11 cellular contexts compared by ENCODE assay signal in genomic region chr2:42928161-42928691, GRCh38.
DNase-seq lines count a peak whose midpoint lies in the region; ATAC-seq and TF ChIP-seq lines count a peak whose summit lies in the region.
"Had no signal": no experiment of that assay in that cellular context is flagged by ENCODE, and none has a peak within 500 bp of the region (broad histone marks: within the 10 kb centered on the region; RNA-seq: fewer than 3 reads in every experiment).

No MANE protein-coding gene starts in this region.

- no peak for TF ChIP-seq POLR2A in GM18505 (IDR thresholded peaks at IDR 0.05; ENCODE audit: borderline replicate concordance, extremely low read depth, insufficient read depth, insufficient read length)

- no peak for ATAC-seq in GM18505 (IDR thresholded peaks at IDR 0.05; ENCODE audit: unreplicated experiment)
- no peak for ATAC-seq in GM19467 (IDR thresholded peaks at IDR 0.05; ENCODE audit: unreplicated experiment)

- peak overlapping the region; percentile 76 for H3K27ac Mint-ChIP-seq in Caco-2 (ENCODE audit: unreplicated experiment)
- peak overlapping the region; percentile 97 for H3K27ac Mint-ChIP-seq in glutamatergic neuron (ENCODE audit: unreplicated experiment)
- peak overlapping the region; percentile 96 for H3K27ac Mint-ChIP-seq in progenitor cell of endocrine pancreas
- no peak overlapping the region for H3K27ac Mint-ChIP-seq in activated naive CD8-positive, alpha-beta T cell treated with anti-CD3 and anti-CD28 coated beads for 36 hours
- H3K27ac Mint-ChIP-seq: B cell, naive B cell had no signal

- peaks cover 73% of the 10 kb centered on the region for H3K4me1 ChIP-seq in Caco-2

- no peaks in the 10 kb centered on the region for H3K36me3 ChIP-seq in Caco-2 (ENCODE audit: control insufficient read depth, insufficient read depth, low read length)
- no peaks in the 10 kb centered on the region for H3K36me3 ChIP-seq in H7 (replicated peaks; ENCODE audit: control insufficient read depth, insufficient read depth, low read length)

- H3K27me3 Mint-ChIP-seq in Caco-2 (ENCODE audit: insufficient read depth, unreplicated experiment) (no peaks in the 10 kb centered on the region), glutamatergic neuron (ENCODE audit: unreplicated experiment) (peaks cover 9% of the 10 kb centered on the region), progenitor cell of endocrine pancreas (no peaks in the 10 kb centered on the region)
- H3K27me3 Mint-ChIP-seq in activated naive CD8-positive, alpha-beta T cell treated with anti-CD3 and anti-CD28 coated beads for 36 hours: no peaks in the 10 kb centered on the region

- H3K9me3 Mint-ChIP-seq in Caco-2 (ENCODE audit: unreplicated experiment) (no peaks in the 10 kb centered on the region), glutamatergic neuron (ENCODE audit: unreplicated experiment) (peaks cover 12% of the 10 kb centered on the region), progenitor cell of endocrine pancreas (ENCODE audit: low read depth) (no peaks in the 10 kb centered on the region)
- no peaks in the 10 kb centered on the region for H3K9me3 Mint-ChIP-seq in activated naive CD8-positive, alpha-beta T cell treated with anti-CD3 and anti-CD28 coated beads for 36 hours
- H3K9me3 Mint-ChIP-seq: naive B cell had no signal

- H3K9me3 ChIP-seq in Caco-2: no peaks in the 10 kb centered on the region

- peak overlapping the region; percentile 18 for H3K4me3 Mint-ChIP-seq in Caco-2 (ENCODE audit: unreplicated experiment)
- peak overlapping the region; percentile 49 for H3K4me3 Mint-ChIP-seq in glutamatergic neuron (ENCODE audit: unreplicated experiment)
- H3K4me3 Mint-ChIP-seq in progenitor cell of endocrine pancreas (ENCODE audit: low read depth): peak overlapping the region; percentile 28
- no peak overlapping the region for H3K4me3 Mint-ChIP-seq in activated naive CD8-positive, alpha-beta T cell treated with anti-CD3 and anti-CD28 coated beads for 36 hours
- H3K4me3 Mint-ChIP-seq: B cell, naive B cell had no signal

- CTCF ChIA-PET in Caco-2 (lab: Charles Lee): interaction anchor here (0.7 to 1.7 kb wide), 3 partner anchors 68 to 353 kb away, joined by 3 to 7 read pairs (median 4); no protein-coding TSS in a partner anchor

- no peak overlapping the region for H3K4me3 ChIP-seq in Caco-2 (ENCODE audit: low read depth, low read length)
- H3K4me3 ChIP-seq in H7 (ENCODE audit: insufficient read depth, low read depth, low read length): no peak overlapping the region

- POLR2A ChIA-PET in Caco-2 (lab: Charles Lee): interaction anchor here (0.7 kb wide), 1 partner anchor 51 kb away, joined by 4 read pairs; no protein-coding TSS in a partner anchor

- H3K27me3 ChIP-seq in Caco-2 (replicated peaks; ENCODE audit: control insufficient read depth, insufficient read depth, low read length) (no peaks in the 10 kb centered on the region), H7 (ENCODE audit: control insufficient read depth, insufficient read depth, low read length) (no peaks in the 10 kb centered on the region)

- DNase-seq in Caco-2: peak; percentile 50 to 73
- DNase-seq in NCI-H748 treated with DMSO at 0.1 percent for 48 hours (lab: John Stamatoyannopoulos, UW): peak; percentile 90
- no peak for DNase-seq in glutamatergic neuron
- DNase-seq in progenitor cell of endocrine pancreas (ENCODE audit: low spot score, unreplicated experiment): no peak
- no peak for DNase-seq in activated naive CD8-positive, alpha-beta T cell treated with anti-CD3 and anti-CD28 coated beads for 36 hours
- no peak for DNase-seq in H7
- DNase-seq: naive B cell, NCI-H510A had no signal

- intact Hi-C loops in Caco-2 (cut with micrococcal nuclease; ENCODE audit: unreplicated experiment): loop anchor here (2.0 kb wide), 1 partner anchor 51 kb away; no protein-coding TSS in a partner anchor

- no peaks in the 10 kb centered on the region for H3K36me3 Mint-ChIP-seq in Caco-2 (ENCODE audit: insufficient read depth, unreplicated experiment)
- no peaks in the 10 kb centered on the region for H3K36me3 Mint-ChIP-seq in glutamatergic neuron (ENCODE audit: unreplicated experiment)
- no peaks in the 10 kb centered on the region for H3K36me3 Mint-ChIP-seq in progenitor cell of endocrine pancreas (ENCODE audit: insufficient read depth)
- H3K36me3 Mint-ChIP-seq in activated naive CD8-positive, alpha-beta T cell treated with anti-CD3 and anti-CD28 coated beads for 36 hours: no peaks in the 10 kb centered on the region
- H3K36me3 Mint-ChIP-seq: naive B cell had no signal

- TF ChIP-seq CTCF in Caco-2 (IDR thresholded peaks at IDR 0.05; ENCODE audit: insufficient read depth in 1 of 2, low read depth in 1 of 2, low read length in 1 of 2, severe bottlenecking in 1 of 2, unreplicated experiment in 1 of 2): no peak
- TF ChIP-seq CTCF in glutamatergic neuron (IDR thresholded peaks at IDR 0.05; ENCODE audit: partially characterized antibody, unreplicated experiment): no peak
- no peak for TF ChIP-seq CTCF in progenitor cell of endocrine pancreas (IDR thresholded peaks at IDR 0.05; ENCODE audit: unreplicated experiment)

- BruUV-seq in Caco-2 (replicated peaks; lab: Mats Ljungman, UMichigan): no TSS peak

- peaks cover 53% of the 10 kb centered on the region for H3K4me1 Mint-ChIP-seq in Caco-2 (ENCODE audit: low read depth, unreplicated experiment)
- peaks cover 45% of the 10 kb centered on the region for H3K4me1 Mint-ChIP-seq in glutamatergic neuron (ENCODE audit: low read depth, unreplicated experiment)
- H3K4me1 Mint-ChIP-seq in progenitor cell of endocrine pancreas (ENCODE audit: low read depth): peaks cover 74% of the 10 kb centered on the region
- peaks cover 2% of the 10 kb centered on the region for H3K4me1 Mint-ChIP-seq in activated naive CD8-positive, alpha-beta T cell treated with anti-CD3 and anti-CD28 coated beads for 36 hours
- H3K4me1 Mint-ChIP-seq: B cell had no signal

Comparison
In these comparisons a context has a peak if more than half of its experiments do, and no peak if none do; other contexts are left out.
1. DNase-seq: peak in Caco-2 (2 of 2) and NCI-H748 treated with DMSO at 0.1 percent for 48 hours (single experiment); none in glutamatergic neuron (single experiment), progenitor cell of endocrine pancreas (single experiment), activated naive CD8-positive, alpha-beta T cell treated with anti-CD3 and anti-CD28 coated beads for 36 hours (single experiment) and H7 (single experiment).